Comparison of ENCODE assay signal across 10 cellular contexts in the genomic region with DNA sequence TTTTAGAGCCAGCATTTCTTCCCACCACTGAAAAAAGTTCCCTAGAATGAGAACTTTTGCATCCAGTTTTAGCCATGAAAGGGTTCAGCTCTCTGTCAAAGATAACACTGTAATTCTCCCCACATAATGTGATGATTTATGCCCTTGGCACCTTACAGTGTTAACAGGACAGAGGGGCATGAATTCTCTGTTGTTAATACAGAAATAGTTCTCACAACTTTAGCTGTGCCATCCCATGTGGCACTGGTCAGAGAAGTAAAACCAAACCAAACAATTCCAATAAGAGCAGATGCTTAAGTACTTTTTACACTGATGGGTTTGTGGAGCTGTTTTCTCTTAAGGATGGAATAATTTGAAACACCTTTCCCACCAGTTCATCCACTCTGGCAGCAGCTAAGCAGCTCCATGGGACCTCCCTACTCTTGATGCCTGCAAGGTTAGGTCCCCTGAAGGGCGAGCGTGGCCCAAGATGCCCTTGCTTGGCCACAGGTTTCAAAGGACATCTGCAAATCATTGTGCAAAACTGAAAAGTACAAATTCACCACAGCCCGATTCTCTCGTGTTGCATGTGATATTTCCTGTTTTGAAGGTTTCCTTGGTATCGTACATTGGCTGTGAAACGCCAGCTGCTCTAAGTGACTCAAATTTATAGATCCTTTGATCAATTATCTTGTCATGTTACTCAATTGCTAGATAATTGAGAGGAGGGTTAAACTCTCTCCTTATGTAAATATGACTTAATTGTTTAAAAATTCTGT.
DNase-seq lines count a peak whose midpoint lies in the region; ATAC-seq and TF ChIP-seq lines count a peak whose summit lies in the region.
"Had no signal": no experiment of that assay in that cellular context is flagged by ENCODE, and none has a peak within 500 bp of the region (broad histone marks: within the 10 kb centered on the region; RNA-seq: fewer than 3 reads in every experiment).

No MANE protein-coding gene starts in this region.

- peak overlapping the region; percentile 3 for H3K27ac ChIP-seq in vagina
- H3K27ac ChIP-seq: thoracic aorta had no signal

- no peaks in the 10 kb centered on the region for H3K27me3 ChIP-seq in vagina

- intact Hi-C loops in left cardiac atrium (cut with DNase I), result no loop called here
- intact Hi-C loops in cardiac septum (cut with DNase I), result no loop called here
- intact Hi-C loops in vagina (cut with DNase I), result no loop called here

- no peak for DNase-seq in left cardiac atrium
- no peak for DNase-seq in cardiac septum (ENCODE audit: low spot score)
- DNase-seq in NCI-H2081 (lab: John Stamatoyannopoulos, UW), result peak; percentile 54 to 84
- DNase-seq in effector memory CD8-positive, alpha-beta T cell, result peak in 1 of 3 experiments; percentile 5
- DNase-seq in vagina (ENCODE audit: extremely low spot score in 2 of 2), result no peak
- no peak for DNase-seq in superior temporal gyrus (ENCODE audit: extremely low spot score)
- no peak for DNase-seq in NCI-H128 (lab: John Stamatoyannopoulos, UW; ENCODE audit: unreplicated experiment)

- H3K4me1 ChIP-seq in vagina, result peaks cover 7% of the 10 kb centered on the region

- no peaks in the 10 kb centered on the region for H3K9me3 ChIP-seq in vagina
- H3K9me3 ChIP-seq: thoracic aorta had no signal

- H3K36me3 ChIP-seq in vagina, result no peaks in the 10 kb centered on the region
- H3K36me3 ChIP-seq: thoracic aorta had no signal

- TF ChIP-seq POLR2A in vagina (IDR thresholded peaks at IDR 0.05), result no peak

- H3K9me3 Mint-ChIP-seq in effector memory CD8-positive, alpha-beta T cell, result no peaks in the 10 kb centered on the region

- TF ChIP-seq CTCF in vagina (IDR thresholded peaks at IDR 0.05), result no peak

- peak overlapping the region; percentile 68 to 82 for H3K4me3 Mint-ChIP-seq in effector memory CD8-positive, alpha-beta T cell

- ATAC-seq in left cardiac atrium (peak; percentile 40 to 81), esophagus mucosa (no peak)
- ATAC-seq in effector memory CD8-positive, alpha-beta T cell (replicated peaks), result peak; percentile 79

- H3K27ac Mint-ChIP-seq in effector memory CD8-positive, alpha-beta T cell, result peak overlapping the region; percentile 89 to 90

- peaks cover 11 to 25% of the 10 kb centered on the region in 2 donors for H3K4me1 Mint-ChIP-seq in effector memory CD8-positive, alpha-beta T cell (ENCODE audit: low read depth in 2 of 2)

- H3K36me3 Mint-ChIP-seq in effector memory CD8-positive, alpha-beta T cell (ENCODE audit: insufficient read depth), result peaks cover 2% of the 10 kb centered on the region

- peaks cover 4 to 5% of the 10 kb centered on the region in 2 donors for H3K27me3 Mint-ChIP-seq in effector memory CD8-positive, alpha-beta T cell

- no peak overlapping the region for H3K4me3 ChIP-seq in vagina
- H3K4me3 ChIP-seq: skin epidermis, thoracic aorta had no signal

Comparison
In these comparisons a context has a peak if more than half of its experiments do, and no peak if none do; other contexts are left out.
1. DNase-seq: peak in NCI-H2081 (2 of 2); none in left cardiac atrium (single experiment), cardiac septum (single experiment), vagina (0 of 2), superior temporal gyrus (single experiment) and NCI-H128 (single experiment).